27 cellular contexts compared by ENCODE assay signal in the genomic region with DNA sequence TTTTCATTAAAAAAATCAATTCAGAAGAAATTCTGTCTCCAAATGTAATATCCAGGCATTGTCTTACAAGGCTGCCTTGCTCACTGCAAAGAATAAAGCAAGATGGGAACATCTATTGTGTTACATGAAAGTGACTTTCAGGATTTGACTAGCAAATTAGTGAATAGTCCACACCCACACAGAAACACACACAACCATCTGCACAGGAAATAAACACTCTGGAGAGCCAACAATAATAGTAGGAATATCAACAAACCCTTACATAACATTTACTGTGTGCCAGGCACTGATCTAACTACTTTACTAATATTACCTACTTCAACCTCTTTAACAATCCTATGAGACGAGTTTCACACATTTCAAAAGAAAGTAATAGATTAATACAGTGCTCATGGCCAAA. TPM values are rescaled to one million over a fixed set of nuclear protein-coding genes. Genes with fewer than 3 reads are reported as not detected.
DNase-seq lines count a peak whose midpoint lies in the region; ATAC-seq and TF ChIP-seq lines count a peak whose summit lies in the region.
"Had no signal": no experiment of that assay in that cellular context is flagged by ENCODE, and none has a peak within 500 bp of the region (broad histone marks: within the 10 kb centered on the region; RNA-seq: fewer than 3 reads in every experiment).

No MANE protein-coding gene starts in this region.

- intact Hi-C loops in ascending aorta (cut with DNase I) (loop anchor here (10.0 kb wide), 2 partner anchors 65 to 1465 kb away; no protein-coding TSS in a partner anchor), sciatic nerve (cut with DNase I) (no loop called here)

- H3K4me1 ChIP-seq in ascending aorta: peaks cover 0 to 53% of the 10 kb centered on the region in 2 donors
- H3K4me1 ChIP-seq: upper lobe of right lung had no signal

- H3K9me3 ChIP-seq in ascending aorta: no peaks in the 10 kb centered on the region
- H3K9me3 ChIP-seq: upper lobe of right lung had no signal

- H3K27me3 Mint-ChIP-seq in osteocyte (ENCODE audit: unreplicated experiment): peaks cover 8% of the 10 kb centered on the region
- H3K27me3 Mint-ChIP-seq: natural killer cell treated with Interleukin-12 subunit alpha and Interleukin-12 subunit beta and Interleukin-15 and Interleukin-18, amount 100 ng/mL, for 72 hours; stimulated activated memory B cell treated with anti-CD40 and anti-IgM and Interleukin-4, amounts not matched to agents 10 μg/mL and 1 μg/mL and 100 μg/mL, for 72 hours had no signal

- no peak for TF ChIP-seq CTCF in ascending aorta (IDR thresholded peaks at IDR 0.05)
- TF ChIP-seq CTCF in fibroblast of pulmonary artery (IDR thresholded peaks at IDR 0.05; ENCODE audit: low read length, missing control alignments): no peak
- no peak for TF ChIP-seq CTCF in osteocyte (IDR thresholded peaks at IDR 0.05)

- no peaks in the 10 kb centered on the region for H3K36me3 ChIP-seq in ascending aorta
- H3K36me3 ChIP-seq: brain microvascular endothelial cell, upper lobe of right lung had no signal

- H3K4me3 ChIP-seq in ascending aorta: no peak overlapping the region
- no peak overlapping the region for H3K4me3 ChIP-seq in fibroblast of pulmonary artery (replicated peaks; ENCODE audit: low read depth, low read length)
- H3K4me3 ChIP-seq: SK-N-MC, upper lobe of right lung had no signal

- H3K36me3 Mint-ChIP-seq in osteocyte (ENCODE audit: unreplicated experiment): no peaks in the 10 kb centered on the region
- H3K36me3 Mint-ChIP-seq: natural killer cell treated with Interleukin-12 subunit alpha and Interleukin-12 subunit beta and Interleukin-15 and Interleukin-18, amount 100 ng/mL, for 72 hours; stimulated activated memory B cell treated with anti-CD40 and anti-IgM and Interleukin-4, amounts not matched to agents 10 μg/mL and 1 μg/mL and 100 μg/mL, for 72 hours had no signal

- no peak overlapping the region for H3K27ac Mint-ChIP-seq in osteocyte (ENCODE audit: unreplicated experiment)
- H3K27ac Mint-ChIP-seq: activated naive CD4-positive, alpha-beta T cell treated with anti-CD3 and anti-CD28 coated beads for 36 hours; natural killer cell treated with Interleukin-12 subunit alpha and Interleukin-12 subunit beta and Interleukin-15 and Interleukin-18, amount 100 ng/mL, for 72 hours; stimulated activated memory B cell treated with anti-CD40 and anti-IgM and Interleukin-4, amounts not matched to agents 10 μg/mL and 1 μg/mL and 100 μg/mL, for 72 hours had no signal

- H3K4me3 Mint-ChIP-seq in osteocyte (ENCODE audit: unreplicated experiment): no peak overlapping the region
- H3K4me3 Mint-ChIP-seq: activated naive CD4-positive, alpha-beta T cell treated with anti-CD3 and anti-CD28 coated beads for 36 hours; activated T-cell treated with anti-CD3 and anti-CD28 coated beads, Interleukin-2, amount 50 U/mL, for 4 hours; natural killer cell treated with Interleukin-12 subunit alpha and Interleukin-12 subunit beta and Interleukin-15 and Interleukin-18, amount 100 ng/mL, for 72 hours; stimulated activated memory B cell treated with anti-CD40 and anti-IgM and Interleukin-4, amounts not matched to agents 10 μg/mL and 1 μg/mL and 100 μg/mL, for 72 hours had no signal

- ATAC-seq in sciatic nerve (peak; percentile 34), HG02884 (IDR thresholded peaks at IDR 0.05; ENCODE audit: unreplicated experiment) (no peak)
- ATAC-seq: activated T-cell treated with anti-CD3 and anti-CD28 coated beads, Interleukin-2, amount 50 U/mL, for 4 hours; natural killer cell treated with Interleukin-12 subunit alpha and Interleukin-12 subunit beta and Interleukin-15 and Interleukin-18, amount 100 ng/mL, for 72 hours; stimulated activated memory B cell treated with anti-CD40 and anti-IgM and Interleukin-4, amounts not matched to agents 10 μg/mL and 1 μg/mL and 100 μg/mL, for 72 hours; upper lobe of right lung had no signal

- DNase-seq in DMS153 (lab: John Stamatoyannopoulos, UW): peak; percentile 25
- no peak for DNase-seq in DMS153 treated with DMSO at 0.1 percent for 48 hours (lab: John Stamatoyannopoulos, UW; ENCODE audit: unreplicated experiment)
- no peak for DNase-seq in ascending aorta (ENCODE audit: low spot score in 2 of 2)
- DNase-seq in fibroblast of pulmonary artery (ENCODE audit: low read depth): peak; percentile 61
- DNase-seq in sciatic nerve (ENCODE audit: low spot score): no peak
- DNase-seq in osteocyte (ENCODE audit: extremely low spot score, unreplicated experiment): no peak
- no peak for DNase-seq in Kasumi-1 (lab: John Stamatoyannopoulos, UW)
- DNase-seq: activated naive CD4-positive, alpha-beta T cell treated with anti-CD3 and anti-CD28 coated beads for 36 hours; activated T-cell treated with anti-CD3 and anti-CD28 coated beads, Interleukin-2, amount 50 U/mL, for 4 hours; brain microvascular endothelial cell; effector memory CD4-positive, alpha-beta T cell; erythroblast; hippocampal formation; mammary epithelial cell; NCI-H146; OCI-M1; substantia nigra; upper lobe of right lung had no signal

- peak overlapping the region; percentile 75 to 84 for H3K27ac ChIP-seq in ascending aorta
- H3K27ac ChIP-seq: 22Rv1, brain microvascular endothelial cell, C4-2B, KMS-11, RWPE1, SK-N-MC, upper lobe of right lung had no signal

- H3K9me3 Mint-ChIP-seq in osteocyte (ENCODE audit: unreplicated experiment): no peaks in the 10 kb centered on the region

- H3K27me3 ChIP-seq in ascending aorta: no peaks in the 10 kb centered on the region
- H3K27me3 ChIP-seq: brain microvascular endothelial cell, upper lobe of right lung had no signal

- peaks cover 3% of the 10 kb centered on the region for H3K4me1 Mint-ChIP-seq in osteocyte (ENCODE audit: unreplicated experiment)
- H3K4me1 Mint-ChIP-seq: stimulated activated memory B cell treated with anti-CD40 and anti-IgM and Interleukin-4, amounts not matched to agents 10 μg/mL and 1 μg/mL and 100 μg/mL, for 72 hours had no signal

RNA-seq across cellular contexts. Expression of a gene that starts 28.9 kb away (rescaled TPM):
- total RNA-seq in ascending aorta: 32.0 TPM
- total RNA-seq in sciatic nerve: 32.3 TPM
- 0.43 and 0.71 TPM in 2 replicates for total RNA-seq in osteocyte
- total RNA-seq: activated naive CD4-positive, alpha-beta T cell treated with anti-CD3 and anti-CD28 coated beads for 36 hours; activated T-cell treated with anti-CD3 and anti-CD28 coated beads, Interleukin-2, amount 50 U/mL, for 4 hours; natural killer cell treated with Interleukin-12 subunit alpha and Interleukin-12 subunit beta and Interleukin-15 and Interleukin-18, amount 100 ng/mL, for 72 hours; T-helper 1 cell treated with Interleukin-12 subunit alpha and Interleukin-12 subunit beta and Interleukin-4 antibody, amounts not matched to agents 30 ng/mL and 1 ng/mL, for 36 hours had no signal

Comparison
In these comparisons a context has a peak if more than half of its experiments do, and no peak if none do; other contexts are left out.
1. DNase-seq: peak in DMS153 (single experiment) and fibroblast of pulmonary artery (single experiment); none in DMS153 treated with DMSO at 0.1 percent for 48 hours (single experiment), ascending aorta (0 of 2), sciatic nerve (single experiment), osteocyte (single experiment) and Kasumi-1 (0 of 2).
2. RNA of a gene that starts 28.9 kb away (total RNA-seq): 32.3 TPM in sciatic nerve (single experiment) and 32.0 TPM in ascending aorta (single experiment); 0.43 to 0.71 TPM in osteocyte; every median in the first group is over 10 times any median in the second.